In the genomic region with DNA sequence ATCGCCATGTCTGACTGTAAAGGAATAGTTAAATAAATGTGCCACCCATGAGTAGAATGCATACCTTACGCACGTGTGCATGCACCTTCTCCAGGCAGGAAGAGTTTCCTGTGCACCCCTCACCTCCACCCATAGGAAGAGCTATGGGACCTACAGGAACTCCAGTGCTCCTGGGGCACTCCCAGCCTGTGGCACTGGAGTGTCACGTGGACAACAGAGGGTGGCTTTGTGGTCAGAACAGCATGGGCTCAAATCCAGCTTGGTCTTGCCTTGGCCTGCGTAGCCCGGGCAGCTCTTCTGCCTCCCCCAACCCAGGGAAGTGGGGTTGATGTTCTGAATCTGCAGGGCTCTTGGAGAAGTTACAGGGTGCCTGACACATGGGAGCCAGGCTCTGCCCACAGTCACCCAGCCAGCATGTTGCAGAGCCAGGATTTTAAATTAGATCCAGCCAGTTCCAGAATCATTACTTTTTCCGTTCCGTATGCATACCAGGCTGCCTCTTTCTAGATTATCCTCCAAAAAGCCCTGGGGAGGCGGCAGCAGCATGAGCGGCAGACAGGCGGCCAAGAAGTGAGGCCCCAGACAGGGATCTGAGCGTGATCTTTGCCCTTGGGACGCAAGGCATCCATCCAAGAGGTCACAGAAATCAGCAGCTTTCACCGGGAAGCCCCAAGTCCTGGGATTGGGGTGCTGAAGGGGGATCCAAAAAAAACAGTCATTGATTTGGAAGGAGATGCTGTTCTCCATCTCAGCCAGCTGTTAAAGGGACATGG, we compare ENCODE assay signal across 1 cellular context.
TF ChIP-seq lines count a peak whose summit lies in the region.

No MANE protein-coding gene starts in this region.

TF ChIP-seq in HepG2, 621 proteins besides CTCF, POLR2A, EP300 and RAD21 (continued from another document):
- TF ChIP-seq STAT6 (CRISPR knock-in tag; IDR thresholded peaks at IDR 0.05; ENCODE audit: borderline replicate concordance) (no peak), ZMAT3 (CRISPR knock-in tag; conservative IDR thresholded peaks at IDR 0.05) (no peak), FOXM1 (CRISPR knock-in tag; IDR thresholded peaks at IDR 0.05) (no peak)
